In genomic region chr9:114382951-114383865, GRCh38 we compare ENCODE assay signal across 8 cellular contexts. TPM values are rescaled to one million over a fixed set of nuclear protein-coding genes. Genes with fewer than 3 reads are reported as not detected.
DNase-seq lines count a peak whose midpoint lies in the region; ATAC-seq and TF ChIP-seq lines count a peak whose summit lies in the region.

No MANE protein-coding gene starts in this region.

- no peaks in the 10 kb centered on the region for H3K9me3 ChIP-seq in DOHH2 (ENCODE audit: control insufficient read depth, insufficient read depth, low read length)
- no peaks in the 10 kb centered on the region for H3K9me3 ChIP-seq in prostate gland

- peak overlapping the region; percentile 78 for H3K4me3 ChIP-seq in DOHH2 (ENCODE audit: low read length)
- peak overlapping the region; percentile 16; the same call in 1 of the 2 replicates for H3K4me3 ChIP-seq in HL-60 (replicated peaks; ENCODE audit: insufficient read depth, low read length)
- H3K4me3 ChIP-seq in prostate gland = no peak overlapping the region

- H3K36me3 ChIP-seq in DOHH2 (ENCODE audit: control insufficient read depth, low read length) = peaks cover 97% of the 10 kb centered on the region
- H3K36me3 ChIP-seq in prostate gland = peaks cover 0 to 12% of the 10 kb centered on the region in 2 donors

- peaks cover 4% of the 10 kb centered on the region; the same call in 1 of the 2 replicates for H4K20me1 ChIP-seq in DOHH2 (ENCODE audit: control insufficient read depth, insufficient read depth, low read depth, low read length)

- H3K4me2 ChIP-seq in DOHH2 (ENCODE audit: low read length) = peak overlapping the region; percentile 87

- no peak for ATAC-seq in GM19397 (IDR thresholded peaks at IDR 0.05; ENCODE audit: unreplicated experiment)

- peaks cover 25% of the 10 kb centered on the region for H3F3A ChIP-seq in DOHH2 (ENCODE audit: control insufficient read depth, insufficient read depth)

- peak; percentile 45 for TF ChIP-seq CTCF in DOHH2 (IDR thresholded peaks at IDR 0.05; ENCODE audit: low read depth, low read length, poor library complexity, severe bottlenecking)
- peak; percentile 26 for TF ChIP-seq CTCF in HL-60 (IDR thresholded peaks at IDR 0.05; ENCODE audit: insufficient read depth, low read length)
- no peak for TF ChIP-seq CTCF in prostate gland (IDR thresholded peaks at IDR 0.05)

- H3K9me2 ChIP-seq in DOHH2 (replicated peaks; ENCODE audit: control insufficient read depth, low read length) = no peaks in the 10 kb centered on the region

- DNase-seq in HL-60 (ENCODE audit: low read depth in 1 of 2, low spot score in 1 of 2) = peak in 1 of 2 experiments; percentile 79
- peak; percentile 56 for DNase-seq in activated CD8-positive, alpha-beta memory T cell treated with anti-CD3 and anti-CD28 coated beads, Interleukin-2, amount 50 U/mL, for 24 hours (ENCODE audit: extremely low read depth)
- peak; percentile 84 for DNase-seq in fibroblast of peridontal ligament (ENCODE audit: extremely low read depth)
- no peak for DNase-seq in prostate gland (ENCODE audit: low spot score)
- DNase-seq in kidney tubule cell (ENCODE audit: low spot score) = no peak
- DNase-seq in occipital lobe (lab: John Stamatoyannopoulos, UW) = no peak

- TF ChIP-seq POLR2A in prostate gland (IDR thresholded peaks at IDR 0.05) = no peak

- intact Hi-C loops in prostate gland (cut with DNase I) = no loop called here

- H3K4me1 ChIP-seq in DOHH2 (ENCODE audit: control insufficient read depth, low read length) = peaks cover 79% of the 10 kb centered on the region
- H3K4me1 ChIP-seq in prostate gland (replicated peaks) = peaks cover 10% of the 10 kb centered on the region

- 43% methylated on average over 17 of the region's 17 CpGs for WGBS in prostate gland

- peak overlapping the region; percentile 95 for H3K27ac ChIP-seq in DOHH2 (ENCODE audit: low read depth, low read length)
- H3K27ac ChIP-seq in HL-60 (replicated peaks) = peak overlapping the region; percentile 82
- H3K27ac ChIP-seq in prostate gland = peak overlapping the region; percentile 66 to 86

- peaks cover 99% of the 10 kb centered on the region for H3K79me2 ChIP-seq in DOHH2 (ENCODE audit: control insufficient read depth, low read length)

- H3K27me3 ChIP-seq in DOHH2 (ENCODE audit: control insufficient read depth, low read length) (no peaks in the 10 kb centered on the region), HL-60 (ENCODE audit: insufficient read depth, poor library complexity, severe bottlenecking) (no peaks in the 10 kb centered on the region), prostate gland (replicated peaks; ENCODE audit: insufficient read depth) (no peaks in the 10 kb centered on the region)

RNA-seq across cellular contexts. Expression of gene AKNA, which starts 4.6 kb away (rescaled TPM):
- total RNA-seq in prostate gland (10 to 100 TPM; 20.5 to 30.1 TPM), occipital lobe (3.3 TPM)

RNA-seq across cellular contexts. Expression of gene ORM2, which starts 53.5 kb away (rescaled TPM):
- total RNA-seq in prostate gland = 1 to 10 TPM in 1 of 2 donors, under 1 TPM in 1; 0.91 to 1.9 TPM
- total RNA-seq in occipital lobe = not detected

Comparison
In these comparisons a context has a peak if more than half of its experiments do, and no peak if none do; other contexts are left out.
1. H3K4me3 ChIP-seq: peak in DOHH2 (single experiment) and HL-60 (single experiment); none in prostate gland (0 of 2).
2. CTCF ChIP-seq: peak in DOHH2 (single experiment) and HL-60 (single experiment); none in prostate gland (0 of 4).
3. DNase-seq: peak in activated CD8-positive, alpha-beta memory T cell treated with anti-CD3 and anti-CD28 coated beads, Interleukin-2, amount 50 U/mL, for 24 hours (single experiment) and fibroblast of peridontal ligament (single experiment); none in prostate gland (single experiment), kidney tubule cell (single experiment) and occipital lobe (single experiment).
4. Peak in every context shown above with its lines, with median percentiles within 50 percentile points of each other: H3K27ac ChIP-seq.